8 cellular contexts compared by ENCODE assay signal in the genomic region with DNA sequence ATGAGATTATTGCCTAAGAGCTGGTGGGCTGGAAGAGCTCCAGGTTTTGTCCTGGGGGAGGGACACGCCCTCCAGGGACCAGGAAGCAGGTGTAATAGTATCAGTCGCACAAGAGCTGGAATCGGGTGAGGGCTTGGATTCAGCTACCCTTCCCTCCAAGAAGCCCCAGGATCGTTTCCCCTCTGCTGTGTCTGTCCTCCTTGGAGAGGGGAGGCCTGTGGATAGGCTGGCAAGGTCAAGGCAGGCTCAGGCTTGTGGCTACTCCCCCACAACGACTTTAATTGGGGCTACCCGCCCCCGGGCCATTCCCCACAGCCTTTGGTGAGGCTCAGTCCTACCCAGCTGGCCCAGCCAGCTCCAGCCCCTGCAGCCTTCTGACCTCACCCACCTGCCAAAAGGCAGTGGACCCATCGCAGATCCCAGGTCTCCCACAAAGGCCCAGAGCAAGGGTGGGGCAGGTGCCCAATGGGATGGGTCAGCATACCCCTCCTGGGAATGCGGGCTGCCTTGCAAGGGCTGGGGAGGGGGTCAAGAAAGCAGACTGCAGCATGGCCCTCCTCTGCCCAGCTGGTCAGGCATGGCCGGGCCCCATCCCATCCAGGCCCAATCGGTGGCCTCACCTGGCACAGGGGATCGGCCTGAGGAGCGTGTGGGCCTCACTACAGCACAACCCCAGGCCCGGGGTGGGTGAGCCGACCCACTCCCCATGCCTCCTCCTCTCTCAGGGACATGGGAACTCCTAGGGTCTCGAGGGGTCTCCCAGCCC. TPM values are rescaled to one million over a fixed set of nuclear protein-coding genes. Genes with fewer than 3 reads are reported as not detected.
DNase-seq lines count a peak whose midpoint lies in the region; ATAC-seq, FAIRE-seq and TF ChIP-seq lines count a peak whose summit lies in the region.

No MANE protein-coding gene starts in this region.

- TF ChIP-seq POLR2A in GM12891 (IDR thresholded peaks at IDR 0.05; ENCODE audit: low read depth, low read length), result no peak

- no peak for DNase-seq in GM12891 (ENCODE audit: insufficient read length, low spot score)
- peak; percentile 24 for DNase-seq in NCI-H748 treated with DMSO at 0.1 percent for 48 hours (lab: John Stamatoyannopoulos, UW)
- peak; percentile 47 for DNase-seq in dermis blood vessel endothelial cell
- DNase-seq in mucosa of gallbladder (ENCODE audit: low spot score), result peak; percentile 88
- no peak for DNase-seq in cortex of kidney (lab: John Stamatoyannopoulos, UW)
- DNase-seq in middle frontal gyrus (ENCODE audit: extremely low spot score, low spot score), result no peak
- DNase-seq in NCI-H446 treated with DMSO at 0.1 percent for 48 hours (lab: John Stamatoyannopoulos, UW), result no peak

- ATAC-seq in HG03432 (IDR thresholded peaks at IDR 0.05; ENCODE audit: unreplicated experiment), result no peak

- FAIRE-seq in GM12891 (lab: Jason Lieb, UNC), result peak; percentile 28

TF ChIP-seq in GM12891, 5 proteins besides CTCF, POLR2A, EP300 and RAD21:
- TF ChIP-seq TAF1 (IDR thresholded peaks at IDR 0.05; ENCODE audit: low read depth, low read length), result no peak
- no peak for TF ChIP-seq PAX5 (IDR thresholded peaks at IDR 0.05; ENCODE audit: insufficient read depth, low read length, severe bottlenecking)
- TF ChIP-seq POU2F2 (IDR thresholded peaks at IDR 0.05; ENCODE audit: low read depth, low read length), result no peak
- TF ChIP-seq SPI1 (IDR thresholded peaks at IDR 0.05; ENCODE audit: low read depth, low read length), result no peak
- TF ChIP-seq POLR2AphosphoS5 (IDR thresholded peaks at IDR 0.05; ENCODE audit: low read depth, low read length), result no peak

RNA-seq across cellular contexts. Expression of a gene that starts 1.0 kb away (rescaled TPM):
- polyA plus RNA-seq in GM12891 (2012; ENCODE audit: low read depth, missing spikeins), result 24.3 TPM
- total RNA-seq in dermis blood vessel endothelial cell (383 and 407 TPM in 2 replicates), mucosa of gallbladder (2,163 TPM)

RNA-seq across cellular contexts. Expression of a gene that starts 12.3 kb away (rescaled TPM):
- 0.18 TPM for polyA plus RNA-seq in GM12891 (2012; ENCODE audit: low read depth, missing spikeins)
- total RNA-seq in dermis blood vessel endothelial cell, result 0.33 and 1.5 TPM in 2 replicates
- 13.9 TPM for total RNA-seq in mucosa of gallbladder

Comparison
In these comparisons a context has a peak if more than half of its experiments do, and no peak if none do; other contexts are left out.
1. DNase-seq: peak in NCI-H748 treated with DMSO at 0.1 percent for 48 hours (single experiment), dermis blood vessel endothelial cell (single experiment) and mucosa of gallbladder (single experiment); none in GM12891 (single experiment), cortex of kidney (single experiment), middle frontal gyrus (single experiment) and NCI-H446 treated with DMSO at 0.1 percent for 48 hours (single experiment).